ENCODE assay signal across 8 cellular contexts in the genomic region with DNA sequence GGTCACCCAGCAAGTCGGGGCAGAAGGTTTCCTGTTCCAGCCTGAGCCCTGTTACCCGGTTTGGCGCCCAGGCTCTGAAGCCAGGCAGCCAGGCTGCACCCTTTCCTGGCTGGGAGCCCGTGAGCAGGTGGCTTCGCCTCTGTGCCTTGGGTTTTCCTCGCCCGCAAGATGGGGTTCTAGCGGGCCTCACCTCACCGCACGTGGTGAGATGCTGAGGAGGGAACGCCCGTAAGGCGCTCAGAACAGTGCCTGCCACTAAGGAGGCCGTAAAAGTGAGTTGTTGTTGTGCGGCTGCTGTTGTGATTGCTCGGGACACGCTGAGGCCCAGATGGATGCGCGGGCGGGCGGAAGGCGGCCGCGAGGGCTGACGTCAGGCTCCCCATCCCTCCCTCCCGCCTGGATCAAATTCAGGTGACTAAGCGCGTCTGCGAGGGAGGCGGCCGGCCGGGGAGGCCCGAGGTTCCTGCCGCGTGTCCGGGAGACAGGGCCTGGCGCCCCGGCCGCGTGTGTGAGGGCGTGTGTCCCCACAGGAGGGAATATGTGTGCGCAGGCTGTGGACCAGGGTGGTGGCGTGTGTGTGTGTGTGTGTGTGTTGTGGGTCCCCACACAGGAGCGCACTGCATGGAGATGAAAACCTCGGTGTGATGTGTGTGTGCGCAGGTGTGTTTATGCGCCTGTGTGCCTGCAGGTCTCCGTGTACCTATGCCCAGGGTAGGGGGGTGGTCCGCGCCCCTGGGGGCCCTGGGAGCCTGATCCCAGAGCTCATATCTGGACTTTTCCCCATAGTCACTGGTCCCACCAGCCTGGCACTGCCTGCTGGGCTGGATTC. TPM values are rescaled to one million over a fixed set of nuclear protein-coding genes. Genes with fewer than 3 reads are reported as not detected.
A peak's percentile ranks its signal among the peaks of the same experiment; 100 is the strongest.
DNase-seq lines count a peak whose midpoint lies in the region; ATAC-seq, FAIRE-seq and TF ChIP-seq lines count a peak whose summit lies in the region.

No MANE protein-coding gene starts in this region.

- peaks cover 9% of the 10 kb centered on the region for H3K36me3 Mint-ChIP-seq in stimulated activated memory B cell treated with anti-CD40 and anti-IgM and Interleukin-4, amounts not matched to agents 10 μg/mL and 1 μg/mL and 100 μg/mL, for 72 hours

- H2BK15ac ChIP-seq in H1 (ENCODE audit: low read length), result peak overlapping the region; percentile 99

- H3K9ac ChIP-seq in H1 (replicated peaks in 1 of 4; ENCODE audit: extremely low read depth in 1 of 4, low read depth in 3 of 4, low read length in 3 of 4), result peak overlapping the region in 1 of 4 experiments; percentile 38; a peak in 2 of 7 replicates

- no peaks in the 10 kb centered on the region for H3K27me3 Mint-ChIP-seq in stimulated activated memory B cell treated with anti-CD40 and anti-IgM and Interleukin-4, amounts not matched to agents 10 μg/mL and 1 μg/mL and 100 μg/mL, for 72 hours

- TF ChIP-seq POLR2A in H1 (IDR thresholded peaks at IDR 0.05; ENCODE audit: control extremely low read depth in 1 of 2, low read depth in 2 of 2, low read length in 2 of 2), result peak in 1 of 2 experiments; percentile 41; a peak in 1 of 3 replicates

- no peaks in the 10 kb centered on the region; a peak in 1 of 4 replicates for H3K79me2 ChIP-seq in H1 (ENCODE audit: control insufficient read depth in 1 of 2, insufficient read depth in 2 of 2, low read length in 2 of 2)

- ATAC-seq in HG02981 (IDR thresholded peaks at IDR 0.05; ENCODE audit: unreplicated experiment) (no peak), GM18868 (IDR thresholded peaks at IDR 0.05; ENCODE audit: unreplicated experiment) (no peak)
- no peak for ATAC-seq in stimulated activated memory B cell treated with anti-CD40 and anti-IgM and Interleukin-4, amounts not matched to agents 10 μg/mL and 1 μg/mL and 100 μg/mL, for 72 hours

- H3K23me2 ChIP-seq in H1 (ENCODE audit: low read depth, low read length), result peaks cover 12% of the 10 kb centered on the region; the same call in 1 of the 2 replicates

- POLR2A ChIA-PET in H1 (lab: Charles Lee; ENCODE audit: partially characterized antibody), result no interaction called here

- peaks cover 53% of the 10 kb centered on the region for H3K4me1 Mint-ChIP-seq in stimulated activated memory B cell treated with anti-CD40 and anti-IgM and Interleukin-4, amounts not matched to agents 10 μg/mL and 1 μg/mL and 100 μg/mL, for 72 hours

- no peak overlapping the region for H3K27ac ChIP-seq in H1 (ENCODE audit: low read depth, low read length)
- no peak overlapping the region for H3K27ac ChIP-seq in SJCRH30

- no peak for TF ChIP-seq CTCF in H1 (IDR thresholded peaks at IDR 0.05; ENCODE audit: control extremely low read depth in 1 of 3, insufficient read depth in 1 of 3, low read depth in 1 of 3, low read length in 3 of 3)

- H4K8ac ChIP-seq in H1 (ENCODE audit: extremely low read depth, insufficient read depth, low read length), result peak overlapping the region; percentile 94

- H2BK5ac ChIP-seq in H1 (ENCODE audit: low read depth, low read length), result peak overlapping the region; percentile 83

- H3K4me3 ChIP-seq in H1 (ENCODE audit: extremely low read depth in 1 of 4, insufficient read depth in 2 of 4, low read depth in 3 of 4, low read length in 4 of 4) (no peak overlapping the region), SJCRH30 (no peak overlapping the region)

- H3K14ac ChIP-seq in H1 (ENCODE audit: insufficient read length), result no peak overlapping the region

- H3K79me1 ChIP-seq in H1 (ENCODE audit: low read depth, low read length), result peaks cover 4% of the 10 kb centered on the region; the same call in 1 of the 2 replicates

- no peak overlapping the region for H3K23ac ChIP-seq in H1 (ENCODE audit: insufficient read length)

- H2BK120ac ChIP-seq in H1 (replicated peaks; ENCODE audit: low read depth, low read length), result no peak overlapping the region

- H3K9me3 ChIP-seq in H1 (ENCODE audit: insufficient read depth in 2 of 2, low read depth in 1 of 2, low read length in 1 of 2) (no peaks in the 10 kb centered on the region), SJCRH30 (replicated peaks) (no peaks in the 10 kb centered on the region)

- peak overlapping the region; percentile 78 for H3K18ac ChIP-seq in H1 (ENCODE audit: extremely low read depth, low read length)

- H2BK20ac ChIP-seq in H1 (ENCODE audit: low read length), result no peak overlapping the region

- H3K27me3 ChIP-seq in H1 (replicated peaks in 1 of 4; ENCODE audit: control insufficient read depth in 3 of 4, extremely low read depth in 1 of 4, insufficient read depth in 3 of 4, low read length in 3 of 4) (no peaks in the 10 kb centered on the region; a peak in 1 of 7 replicates), SJCRH30 (no peaks in the 10 kb centered on the region)

- H2AFZ ChIP-seq in H1 (ENCODE audit: low read length), result no peak overlapping the region

- H3K4me1 ChIP-seq in H1 (replicated peaks in 1 of 4; ENCODE audit: control insufficient read depth in 3 of 4, insufficient read depth in 4 of 4, low read length in 3 of 4) (peaks cover 4 to 29% (median 19%) of the 10 kb centered on the region in 4 experiments), SJCRH30 (peaks cover 24% of the 10 kb centered on the region)

- CTCF ChIA-PET in H1 (lab: Charles Lee; ENCODE audit: partially characterized antibody), result interaction anchor here (0.8 to 3.6 kb wide), 4 partner anchors 8 to 129 kb away, joined by 3 to 16 read pairs (median 6); no protein-coding TSS in a partner anchor

- no peaks in the 10 kb centered on the region for H3K9me3 Mint-ChIP-seq in stimulated activated memory B cell treated with anti-CD40 and anti-IgM and Interleukin-4, amounts not matched to agents 10 μg/mL and 1 μg/mL and 100 μg/mL, for 72 hours

- TF ChIP-seq EP300 in H1 (IDR thresholded peaks at IDR 0.05; ENCODE audit: borderline replicate concordance in 1 of 2, low read depth in 2 of 2, low read length in 2 of 2), result no peak

- H3K36me3 ChIP-seq in H1 (ENCODE audit: control insufficient read depth in 2 of 4, insufficient read depth in 4 of 4, low read length in 3 of 4) (peaks cover 3 to 9% (median 4%) of the 10 kb centered on the region in 4 experiments; a peak in 5 of 8 replicates), SJCRH30 (no peaks in the 10 kb centered on the region)

- no peak overlapping the region for H4K5ac ChIP-seq in H1 (ENCODE audit: insufficient read length, low read depth, low read length)

- peak overlapping the region; percentile 95; the same call in 1 of the 2 replicates for H2AK5ac ChIP-seq in H1 (ENCODE audit: low read depth, low read length)

- no peak overlapping the region for H3K56ac ChIP-seq in H1 (replicated peaks; ENCODE audit: insufficient read length, low read depth, low read length)

- H3K4ac ChIP-seq in H1 (replicated peaks; ENCODE audit: insufficient read length, low read depth, low read length), result no peak overlapping the region

- peaks cover 3 to 8% of the 10 kb centered on the region in 2 experiments for H4K20me1 ChIP-seq in H1 (replicated peaks in 1 of 2; ENCODE audit: control insufficient read depth in 1 of 2, insufficient read depth in 2 of 2, low read length in 2 of 2)

- H4K91ac ChIP-seq in H1 (replicated peaks; ENCODE audit: insufficient read length, low read length), result peak overlapping the region; percentile 97

- no peak for FAIRE-seq in H1 (lab: Jason Lieb, UNC)

- 65% methylated on average over 47 of the region's 50 CpGs; no CpG with 5 or more reads in 1 of the 2 experiments for WGBS in H1 (ENCODE audit: extremely low coverage in 1 of 2, insufficient coverage in 1 of 2, insufficient read length in 1 of 2, insufficient replicate concordance in 2 of 2, low coverage in 1 of 2, low lambda C conversion rate in 2 of 2, missing lambda C conversion rate in 1 of 2), 2 experiments

- no peak overlapping the region for H3K27ac Mint-ChIP-seq in stimulated activated memory B cell treated with anti-CD40 and anti-IgM and Interleukin-4, amounts not matched to agents 10 μg/mL and 1 μg/mL and 100 μg/mL, for 72 hours

- H2BK12ac ChIP-seq in H1 (ENCODE audit: low read depth, low read length), result peak overlapping the region; percentile 97

- TF ChIP-seq RAD21 in H1 (IDR thresholded peaks at IDR 0.05 in 1 of 2, conservative IDR thresholded peaks at IDR 0.05 in 1 of 2; ENCODE audit: low read depth in 2 of 2, low read length in 2 of 2), result no peak

- H3K4me2 ChIP-seq in H1 (ENCODE audit: insufficient read depth in 1 of 2, low read depth in 2 of 2, low read length in 2 of 2), result peak overlapping the region in 1 of 2 experiments; percentile 38; a peak in 2 of 4 replicates

- DNase-seq in DMS79 treated with DMSO at 0.1 percent for 48 hours (lab: John Stamatoyannopoulos, UW) (peak; percentile 86), NCI-H460 (ENCODE audit: extremely low read depth, low read depth) (peak; percentile 91), H1 (ENCODE audit: low read depth in 1 of 2, low spot score in 2 of 2) (peak in 1 of 2 experiments; percentile 70), myocyte (ENCODE audit: low read depth) (peak; percentile 85), SJCRH30 (no peak)

- H3K4me3 Mint-ChIP-seq in stimulated activated memory B cell treated with anti-CD40 and anti-IgM and Interleukin-4, amounts not matched to agents 10 μg/mL and 1 μg/mL and 100 μg/mL, for 72 hours, result no peak overlapping the region

RNA-seq across cellular contexts. Expression of a gene that starts 4.3 kb away (rescaled TPM):
- total RNA-seq in NCI-H460 (2014; rRNA removed; shearing (Covaris generic)), result 11.9 and 12.8 TPM in 2 replicates
- polyA plus RNA-seq in NCI-H460 (2014; cell fraction: nucleus; rRNA removed), result 67.2 and 70.9 TPM in 2 replicates
- total RNA-seq in H1 (2021; fragmentation: NEBNext Ultra II Directional; extraction: Animal tissue kit (Norgen Biotek cat#: 25700)), result 7.6 and 8.5 TPM in 2 replicates
- 7.1 and 10.4 TPM in 2 replicates for polyA plus RNA-seq in H1 (2011; rRNA removed)
- polyA plus RNA-seq in H1 (2011; cell fraction: cytosol; rRNA removed), result 10.4 TPM
- polyA plus RNA-seq in H1 (2011; cell fraction: nucleus; rRNA removed), result 19.7 TPM
- polyA plus RNA-seq in H1 (2012, experiment 1 of 2), result 7.4 to 9.0 TPM (median 8.4 TPM) in 4 replicates
- 5.3 TPM for polyA plus RNA-seq in H1 (2012, experiment 2 of 2)
- 5.0 TPM for polyA plus RNA-seq in H1 (2013, experiment 1 of 2)
- polyA plus RNA-seq in H1 (2013, experiment 2 of 2), result 4.8 TPM
- polyA minus RNA-seq in H1 (2011; rRNA and poly(A)+ RNA removed), result 7.3 and 9.5 TPM in 2 replicates
- 5.0 TPM for polyA minus RNA-seq in H1 (2011; cell fraction: cytosol; rRNA and poly(A)+ RNA removed)
- polyA minus RNA-seq in H1 (2011; cell fraction: nucleus; rRNA and poly(A)+ RNA removed), result 7.9 TPM
- total RNA-seq in myocyte, result 2.6 and 2.8 TPM in 2 replicates
- 9.9 TPM for polyA plus RNA-seq in myocyte (2012)
- total RNA-seq in SJCRH30 (2014; rRNA removed; shearing (Covaris generic)), result 3.4 TPM in 2 replicates

RNA-seq across cellular contexts. Expression of a gene that starts 27.7 kb away (rescaled TPM):
- total RNA-seq in NCI-H460 (2014; rRNA removed; shearing (Covaris generic)), result not detected in 2 replicates
- 0.07 TPM in 1 of 2 replicates, not detected in the other for polyA plus RNA-seq in NCI-H460 (2014; cell fraction: nucleus; rRNA removed)
- total RNA-seq in H1 (2021; fragmentation: NEBNext Ultra II Directional; extraction: Animal tissue kit (Norgen Biotek cat#: 25700)), result 0.19 and 0.45 TPM in 2 replicates
- 1.1 and 1.6 TPM in 2 replicates for polyA plus RNA-seq in H1 (2011; rRNA removed)
- polyA plus RNA-seq in H1 (2011; cell fraction: cytosol; rRNA removed), result 1.2 TPM
- polyA plus RNA-seq in H1 (2011; cell fraction: nucleus; rRNA removed), result 4.8 TPM
- polyA plus RNA-seq in H1 (2012, experiment 1 of 2), result 0.48 to 1.1 TPM (median 0.83 TPM) in 4 replicates
- 0.29 TPM for polyA plus RNA-seq in H1 (2012, experiment 2 of 2)
- 0.83 TPM for polyA plus RNA-seq in H1 (2013, experiment 1 of 2)
- 0.64 TPM for polyA plus RNA-seq in H1 (2013, experiment 2 of 2)
- polyA minus RNA-seq in H1 (2011; rRNA and poly(A)+ RNA removed), result 0.51 and 1.0 TPM in 2 replicates
- 0.66 TPM for polyA minus RNA-seq in H1 (2011; cell fraction: cytosol; rRNA and poly(A)+ RNA removed)
- 1.1 TPM for polyA minus RNA-seq in H1 (2011; cell fraction: nucleus; rRNA and poly(A)+ RNA removed)
- 0.21 and 1.6 TPM in 2 replicates for total RNA-seq in myocyte
- polyA plus RNA-seq in myocyte (2012), result 1.1 TPM
- total RNA-seq in SJCRH30 (2014; rRNA removed; shearing (Covaris generic)), result 0.06 TPM in 1 of 2 replicates, not detected in the other

RNA-seq across cellular contexts. Expression of a gene that starts 42.5 kb away (rescaled TPM):
- 22.9 and 34.0 TPM in 2 replicates for total RNA-seq in NCI-H460 (2014; rRNA removed; shearing (Covaris generic))
- polyA plus RNA-seq in NCI-H460 (2014; cell fraction: nucleus; rRNA removed), result 44.8 and 52.1 TPM in 2 replicates
- 46.1 and 47.9 TPM in 2 replicates for total RNA-seq in H1 (2021; fragmentation: NEBNext Ultra II Directional; extraction: Animal tissue kit (Norgen Biotek cat#: 25700))
- 16.5 and 19.6 TPM in 2 replicates for polyA plus RNA-seq in H1 (2011; rRNA removed)
- polyA plus RNA-seq in H1 (2011; cell fraction: cytosol; rRNA removed), result 32.0 TPM
- 22.5 TPM for polyA plus RNA-seq in H1 (2011; cell fraction: nucleus; rRNA removed)
- polyA plus RNA-seq in H1 (2012, experiment 1 of 2), result 30.6 to 59.0 TPM (median 33.4 TPM) in 4 replicates
- polyA plus RNA-seq in H1 (2012, experiment 2 of 2), result 4.8 TPM
- 35.0 TPM for polyA plus RNA-seq in H1 (2013, experiment 1 of 2)
- polyA plus RNA-seq in H1 (2013, experiment 2 of 2), result 30.6 TPM
- 17.6 and 18.9 TPM in 2 replicates for polyA minus RNA-seq in H1 (2011; rRNA and poly(A)+ RNA removed)
- 8.6 TPM for polyA minus RNA-seq in H1 (2011; cell fraction: cytosol; rRNA and poly(A)+ RNA removed)
- polyA minus RNA-seq in H1 (2011; cell fraction: nucleus; rRNA and poly(A)+ RNA removed), result 30.1 TPM
- total RNA-seq in myocyte, result 12.7 and 13.7 TPM in 2 replicates
- 16.0 TPM for polyA plus RNA-seq in myocyte (2012)
- total RNA-seq in SJCRH30 (2014; rRNA removed; shearing (Covaris generic)), result 23.3 and 25.4 TPM in 2 replicates

Comparison
In these comparisons a context has a peak if more than half of its experiments do, and no peak if none do; other contexts are left out.
1. DNase-seq: peak in DMS79 treated with DMSO at 0.1 percent for 48 hours (single experiment), NCI-H460 (single experiment) and myocyte (single experiment); none in SJCRH30 (0 of 2).